Comparison of ENCODE assay signal across 1 cellular context in the genomic region with DNA sequence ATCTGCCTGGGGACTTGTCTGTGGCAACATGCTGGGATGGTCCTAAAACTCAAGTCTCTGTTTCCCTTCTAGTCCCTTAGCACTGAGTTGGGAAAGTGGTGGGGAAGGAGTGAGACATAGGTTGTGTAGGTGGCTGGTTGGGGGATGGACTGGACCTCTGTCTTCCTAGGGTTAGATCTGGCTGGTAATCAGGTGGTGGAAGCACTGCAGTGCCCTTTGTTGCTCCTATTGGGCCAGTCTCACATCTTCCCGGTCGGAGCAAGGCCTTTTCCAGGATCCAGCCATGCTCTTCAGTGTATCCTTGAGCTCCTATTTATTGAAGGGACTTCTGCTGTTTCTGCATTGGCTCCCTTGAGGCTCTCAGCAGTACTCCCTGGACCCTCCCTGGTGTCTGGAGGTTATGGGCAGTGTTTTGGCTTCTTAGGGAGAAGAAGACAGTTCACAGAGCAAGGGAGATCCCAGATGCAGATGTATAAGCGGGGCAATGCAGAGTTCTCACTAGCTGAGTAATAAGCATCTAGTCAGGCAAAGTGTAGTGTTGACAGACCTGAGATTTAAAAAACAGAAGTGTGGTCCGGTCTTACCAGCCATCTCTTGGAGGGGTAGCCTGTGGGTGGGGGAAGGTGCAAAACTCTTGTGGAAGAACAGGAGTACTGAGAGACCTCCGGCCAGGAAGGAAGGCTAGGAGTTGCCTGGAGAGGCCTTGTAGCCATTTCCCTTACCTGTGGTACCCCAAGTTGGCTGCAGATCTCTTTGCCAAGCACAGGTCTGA.
A peak's percentile ranks its signal among the peaks of the same experiment; 100 is the strongest.
TF ChIP-seq lines count a peak whose summit lies in the region.

No MANE protein-coding gene starts in this region.

TF ChIP-seq in GM12878, 131 proteins besides CTCF, POLR2A, EP300 and RAD21:
- TF ChIP-seq SUZ12 (IDR thresholded peaks at IDR 0.05; ENCODE audit: unreplicated experiment) (no peak), MTA3 (IDR thresholded peaks at IDR 0.05; ENCODE audit: borderline replicate concordance, low read length) (0 out of 2 replicates have a peak, but pooled peaks have one; percentile 37), RCOR1 (conservative IDR thresholded peaks at IDR 0.05; ENCODE audit: low read depth, low read length) (no peak), CHD2 (IDR thresholded peaks at IDR 0.05; ENCODE audit: borderline replicate concordance, low read depth, low read length) (no peak)
